ENCODE assay signal across 1 cellular context in genomic region chr16:79869304-79870015, GRCh38.
A peak's percentile ranks its signal among the peaks of the same experiment; 100 is the strongest.
TF ChIP-seq lines count a peak whose summit lies in the region.

No MANE protein-coding gene starts in this region.

TF ChIP-seq in K562, 482 proteins besides CTCF, POLR2A, EP300 and RAD21 (continued from another document and continues in another):
- TF ChIP-seq CLOCK (CRISPR knock-in tag; IDR thresholded peaks at IDR 0.05; ENCODE audit: borderline replicate concordance) (peak; percentile 45; the same call in 1 of the 2 replicates), TFE3 (CRISPR knock-in tag; IDR thresholded peaks at IDR 0.05) (peak; percentile 88), ARID2 (IDR thresholded peaks at IDR 0.05) (no peak), ESRRA (IDR thresholded peaks at IDR 0.05; ENCODE audit: borderline replicate concordance, low read depth) (no peak), HDAC3 (IDR thresholded peaks at IDR 0.05; ENCODE audit: borderline replicate concordance, partially characterized antibody) (peak; percentile 88), ZFX (CRISPR knock-in tag; IDR thresholded peaks at IDR 0.05) (no peak; the same call in 1 of the 2 replicates), IFI16 (CRISPR knock-in tag; IDR thresholded peaks at IDR 0.05) (no peak), OTX1 (CRISPR knock-in tag; IDR thresholded peaks at IDR 0.05) (no peak; the same call in 1 of the 2 replicates), RBBP5 (IDR thresholded peaks at IDR 0.05; ENCODE audit: borderline replicate concordance, insufficient read depth, low read length, poor library complexity, severe bottlenecking) (no peak), MTA3 (IDR thresholded peaks at IDR 0.05; ENCODE audit: borderline replicate concordance) (0 out of 2 replicates have a peak, but pooled peaks have one; percentile 67), NBN (IDR thresholded peaks at IDR 0.05; ENCODE audit: low read depth) (peak; percentile 74), PRDM10 (IDR thresholded peaks at IDR 0.05; ENCODE audit: partially characterized antibody) (peak; percentile 7), HDAC6 (IDR thresholded peaks at IDR 0.05; ENCODE audit: low read depth, low read length) (no peak), ZEB2 (IDR thresholded peaks at IDR 0.05) (peak; percentile 24; the same call in 1 of the 2 replicates), FUS (optimal IDR thresholded peaks at IDR 0.05; ENCODE audit: low read depth, low read length) (no peak), CBFA2T2 (conservative IDR thresholded peaks at IDR 0.05) (peak; percentile 93), MAFF (IDR thresholded peaks at IDR 0.05; ENCODE audit: low read length) (0 out of 2 replicates have a peak, but pooled peaks have one; percentile 39), NR2F6 (CRISPR knock-in tag; IDR thresholded peaks at IDR 0.05) (no peak), BRD4 (IDR thresholded peaks at IDR 0.05) (no peak; the same call in 1 of the 2 replicates), PRPF4 (IDR thresholded peaks at IDR 0.05; ENCODE audit: insufficient read depth, low read depth, low read length, poor library complexity, severe bottlenecking) (no peak), TRIM24 (IDR thresholded peaks at IDR 0.05) (peak; percentile 96 to 97), ZNF24 (IDR thresholded peaks at IDR 0.05) (peak; percentile 15; the same call in 1 of the 2 replicates), RFX1 (IDR thresholded peaks at IDR 0.05) (no peak), JUND (IDR thresholded peaks at IDR 0.05; ENCODE audit: borderline replicate concordance, low read depth, low read length) (peak; percentile 65; the same call in 1 of the 2 replicates), JUND (tag; IDR thresholded peaks at IDR 0.05; ENCODE audit: borderline replicate concordance, low read depth, low read length) (peak; percentile 63; the same call in 2 of the 3 replicates), ATF4 (CRISPR knock-in tag; IDR thresholded peaks at IDR 0.05) (peak; percentile 47; the same call in 1 of the 2 replicates), MEIS2 (IDR thresholded peaks at IDR 0.05; ENCODE audit: partially characterized antibody) (peak; percentile 95), ZZZ3 (IDR thresholded peaks at IDR 0.05) (no peak), TCF7 (IDR thresholded peaks at IDR 0.05; ENCODE audit: borderline replicate concordance) (peak; percentile 71; the same call in 1 of the 2 replicates), MYC (IDR thresholded peaks at IDR 0.05; ENCODE audit: low read depth, low read length) (no peak; the same call in 1 of the 2 replicates), MYC (CRISPR knock-in tag; IDR thresholded peaks at IDR 0.05; ENCODE audit: borderline replicate concordance, low read depth) (no peak), ILK (tag; IDR thresholded peaks at IDR 0.05; ENCODE audit: borderline replicate concordance, low read depth) (0 out of 2 replicates have a peak, but pooled peaks have one; percentile 40), U2AF2 (optimal IDR thresholded peaks at IDR 0.05; ENCODE audit: low read depth, low read length) (no peak), NEUROD1 (IDR thresholded peaks at IDR 0.05; ENCODE audit: borderline replicate concordance, low read depth, low read length, partially characterized antibody) (peak; percentile 81), NFRKB (IDR thresholded peaks at IDR 0.05; ENCODE audit: low read depth) (peak; percentile 44), FOXP1 (CRISPR knock-in tag; IDR thresholded peaks at IDR 0.05) (no peak), ZKSCAN3 (CRISPR knock-in tag; IDR thresholded peaks at IDR 0.05) (no peak), CREB5 (CRISPR knock-in tag; IDR thresholded peaks at IDR 0.05) (no peak), DACH1 (IDR thresholded peaks at IDR 0.05; ENCODE audit: partially characterized antibody) (no peak), ZNF146 (CRISPR knock-in tag; IDR thresholded peaks at IDR 0.05; ENCODE audit: unreplicated experiment) (no peak), GTF2F1 (IDR thresholded peaks at IDR 0.05; ENCODE audit: low read depth, low read length) (no peak), ZNF324 (CRISPR knock-in tag; IDR thresholded peaks at IDR 0.05) (no peak), ZBTB11 (CRISPR knock-in tag; IDR thresholded peaks at IDR 0.05) (peak in 1 of 3 experiments; percentile 78; a peak in 2 of 6 replicates), BACH1 (tag; IDR thresholded peaks at IDR 0.05) (no peak), POLR2B (IDR thresholded peaks at IDR 0.05; ENCODE audit: low read depth, partially characterized antibody) (peak; percentile 33), TRIM28 (IDR thresholded peaks at IDR 0.05) (no peak), ZNF57 (CRISPR knock-in tag; IDR thresholded peaks at IDR 0.05) (no peak), STAG1 (CRISPR knock-in tag; IDR thresholded peaks at IDR 0.05; ENCODE audit: borderline replicate concordance) (no peak), SMAD3 (CRISPR knock-in tag; conservative IDR thresholded peaks at IDR 0.05) (peak; percentile 85), NELFE (IDR thresholded peaks at IDR 0.05; ENCODE audit: insufficient read depth, insufficient read length) (no peak), NR4A1 (CRISPR knock-in tag; IDR thresholded peaks at IDR 0.05) (no peak; the same call in 1 of the 2 replicates), NR4A1 (tag; IDR thresholded peaks at IDR 0.05) (no peak), ZNF12 (CRISPR knock-in tag; IDR thresholded peaks at IDR 0.05) (no peak), ZBTB5 (IDR thresholded peaks at IDR 0.05) (no peak), MIER1 (IDR thresholded peaks at IDR 0.05; ENCODE audit: low read depth) (no peak), NR2C2 (CRISPR knock-in tag; IDR thresholded peaks at IDR 0.05) (no peak), NR2C2 (tag; IDR thresholded peaks at IDR 0.05) (peak; percentile 80; the same call in 1 of the 2 replicates), HLTF (IDR thresholded peaks at IDR 0.05) (no peak), RBM25 (IDR thresholded peaks at IDR 0.05; ENCODE audit: low read depth, low read length, severe bottlenecking) (no peak), JUN (IDR thresholded peaks at IDR 0.05; ENCODE audit: borderline replicate concordance, low read depth, low read length) (no peak; the same call in 1 of the 2 replicates), JUN (CRISPR knock-in tag; IDR thresholded peaks at IDR 0.05; ENCODE audit: borderline replicate concordance) (no peak), SUPT5H (IDR thresholded peaks at IDR 0.05) (no peak)
